Comparison of ENCODE assay signal across 8 cellular contexts in genomic region chr13:27953671-27954405, GRCh38. TPM values are rescaled to one million over a fixed set of nuclear protein-coding genes. Genes with fewer than 3 reads are reported as not detected.
DNase-seq lines count a peak whose midpoint lies in the region; ATAC-seq and TF ChIP-seq lines count a peak whose summit lies in the region.

No MANE protein-coding gene starts in this region.

- peaks cover 0 to 14% (median 3%) of the 10 kb centered on the region in 11 experiments; a peak in 2 of 22 replicates for H3K9me3 ChIP-seq in BLaER1 treated with 17β-estradiol and CSF1 and Interleukin-3, amounts not matched to agents 10 nM and 100 nM (replicated peaks in 1 of 11)
- no peaks in the 10 kb centered on the region for H3K9me3 ChIP-seq in suprapubic skin

- peak; percentile 94 for DNase-seq in NOMO-1 treated with dmso at 0.1 percent for 144 hours (lab: John Stamatoyannopoulos, UW; ENCODE audit: unreplicated experiment)
- DNase-seq in activated T-cell treated with anti-CD3 and anti-CD28 coated beads, Interleukin-2, amount 50 U/mL, for 48 hours: peak; percentile 79 to 84
- peak; percentile 45 for DNase-seq in fibroblast of the aortic adventitia (ENCODE audit: low read depth)
- peak; percentile 86 for DNase-seq in neural crest cell (ENCODE audit: low read depth, low spot score)
- peak in 1 of 2 donors; percentile 75 for DNase-seq in suprapubic skin (ENCODE audit: low spot score in 2 of 2)

- H3K27ac Mint-ChIP-seq in neural crest cell (ENCODE audit: unreplicated experiment): no peak overlapping the region

- peak overlapping the region; percentile 37 to 70 (median 58) for H3K4me3 ChIP-seq in BLaER1 treated with 17β-estradiol and CSF1 and Interleukin-3, amounts not matched to agents 10 nM and 100 nM
- peak overlapping the region; percentile 47 for H3K4me3 ChIP-seq in fibroblast of the aortic adventitia (ENCODE audit: low read depth, low read length)
- peak overlapping the region; percentile 55 for H3K4me3 ChIP-seq in suprapubic skin

- peaks cover 95% of the 10 kb centered on the region for H3K27me3 Mint-ChIP-seq in neural crest cell (ENCODE audit: low read depth)

- H3K4me2 ChIP-seq in BLaER1 treated with 17β-estradiol and CSF1 and Interleukin-3, amounts not matched to agents 10 nM and 100 nM: peak overlapping the region; percentile 72 to 96 (median 92)

- H3K4me3 Mint-ChIP-seq in neural crest cell: peak overlapping the region; percentile 81

- H3K4me1 Mint-ChIP-seq in neural crest cell: no peaks in the 10 kb centered on the region

- H3K27me3 ChIP-seq in BLaER1 treated with 17β-estradiol and CSF1 and Interleukin-3, amounts not matched to agents 10 nM and 100 nM: peaks cover 60 to 83% (median 77%) of the 10 kb centered on the region in 11 experiments
- peaks cover 79% of the 10 kb centered on the region for H3K27me3 ChIP-seq in suprapubic skin

- H3K27ac ChIP-seq in BLaER1 treated with 17β-estradiol and CSF1 and Interleukin-3, amounts not matched to agents 10 nM and 100 nM: peak overlapping the region in 6 of 11 experiments; percentile 29 to 71 (median 52); a peak in 10 of 22 replicates
- no peak overlapping the region for H3K27ac ChIP-seq in suprapubic skin

- TF ChIP-seq EP300 in suprapubic skin (IDR thresholded peaks at IDR 0.05): no peak

- peak overlapping the region; percentile 42 to 77 (median 66); a peak in 19 of 22 replicates for H3K9ac ChIP-seq in BLaER1 treated with 17β-estradiol and CSF1 and Interleukin-3, amounts not matched to agents 10 nM and 100 nM

- TF ChIP-seq POLR2A in suprapubic skin (IDR thresholded peaks at IDR 0.05): no peak

- 3% methylated on average over 52 of the region's 73 CpGs for WGBS in suprapubic skin

- peak; percentile 61 for TF ChIP-seq CTCF in fibroblast of the aortic adventitia (IDR thresholded peaks at IDR 0.05; ENCODE audit: insufficient read depth, low read length)
- peak; percentile 94 for TF ChIP-seq CTCF in neural crest cell (conservative IDR thresholded peaks at IDR 0.05)
- peak; percentile 46 to 95 for TF ChIP-seq CTCF in suprapubic skin (IDR thresholded peaks at IDR 0.05)

- peaks cover 13 to 20% (median 19%) of the 10 kb centered on the region in 10 experiments; a peak in 19 of 20 replicates for H3K4me1 ChIP-seq in BLaER1 treated with 17β-estradiol and CSF1 and Interleukin-3, amounts not matched to agents 10 nM and 100 nM
- H3K4me1 ChIP-seq in suprapubic skin: peaks cover 17% of the 10 kb centered on the region

- peaks cover 3% of the 10 kb centered on the region for H3K9me3 Mint-ChIP-seq in neural crest cell

- no peaks in the 10 kb centered on the region for H3K36me3 Mint-ChIP-seq in neural crest cell (ENCODE audit: low read depth)

- ATAC-seq in GM19043 (IDR thresholded peaks at IDR 0.05; ENCODE audit: low read depth, unreplicated experiment) (peak; percentile 77), HG03378 (IDR thresholded peaks at IDR 0.05; ENCODE audit: unreplicated experiment) (peak; percentile 60)

- no peaks in the 10 kb centered on the region for H3K36me3 ChIP-seq in BLaER1 treated with 17β-estradiol and CSF1 and Interleukin-3, amounts not matched to agents 10 nM and 100 nM
- H3K36me3 ChIP-seq in suprapubic skin: no peaks in the 10 kb centered on the region

- H4K20me1 ChIP-seq in BLaER1 treated with 17β-estradiol and CSF1 and Interleukin-3, amounts not matched to agents 10 nM and 100 nM: peaks cover 0 to 13% (median 0%) of the 10 kb centered on the region in 11 experiments; a peak in 3 of 22 replicates

RNA-seq across cellular contexts. Expression of gene CDX2, which starts 15.3 kb away (rescaled TPM):
- total RNA-seq in fibroblast of the aortic adventitia (ENCODE audit: low replicate concordance): not detected in 2 replicates
- 1.3 and 2.4 TPM in 2 replicates for total RNA-seq in neural crest cell
- not detected for total RNA-seq in suprapubic skin

RNA-seq across cellular contexts. Expression of gene PDX1, which starts 34.0 kb away (rescaled TPM):
- total RNA-seq in fibroblast of the aortic adventitia (ENCODE audit: low replicate concordance) (not detected in 2 replicates), neural crest cell (not detected in 2 replicates), suprapubic skin (not detected)

RNA-seq across cellular contexts. Expression of gene URAD, which starts 34.7 kb away (rescaled TPM):
- total RNA-seq in fibroblast of the aortic adventitia (ENCODE audit: low replicate concordance) (not detected in 2 replicates), neural crest cell (0.26 TPM in 1 of 2 replicates, not detected in the other), suprapubic skin (not detected)
